In genomic region chr19:35992902-35993765, GRCh38 we compare ENCODE assay signal across 22 cellular contexts. TPM values are rescaled to one million over a fixed set of nuclear protein-coding genes. Genes with fewer than 3 reads are reported as not detected.
DNase-seq lines count a peak whose midpoint lies in the region; ATAC-seq, FAIRE-seq and TF ChIP-seq lines count a peak whose summit lies in the region.
"Had no signal": no experiment of that assay in that cellular context is flagged by ENCODE, and none has a peak within 500 bp of the region (broad histone marks: within the 10 kb centered on the region; RNA-seq: fewer than 3 reads in every experiment).

No MANE protein-coding gene starts in this region.

- POLR2A ChIA-PET in CD4-positive, alpha-beta memory T cell (lab: Charles Lee; ENCODE audit: partially characterized antibody) = interaction anchor here (0.7 to 1.5 kb wide), 2 partner anchors 40 to 120 kb away, joined by 3 to 8 read pairs; no protein-coding TSS in a partner anchor

- peaks cover 26% of the 10 kb centered on the region for H3K4me1 ChIP-seq in CD4-positive, alpha-beta memory T cell (ENCODE audit: insufficient read depth, low read length)
- H3K4me1 ChIP-seq in mammary epithelial cell (ENCODE audit: insufficient read depth, low read length) = peaks cover 22% of the 10 kb centered on the region

- no peaks in the 10 kb centered on the region for H3K36me3 ChIP-seq in CD4-positive, alpha-beta memory T cell (ENCODE audit: insufficient read depth, low read length)
- H3K36me3 ChIP-seq in mammary epithelial cell (ENCODE audit: insufficient read depth, low read length) = no peaks in the 10 kb centered on the region

- no peak overlapping the region for H3K9ac ChIP-seq in mammary epithelial cell (ENCODE audit: insufficient read depth, low read length)

- in situ Hi-C loops in mammary epithelial cell (cut with MboI; ENCODE audit: low sequenced_read_pairs in 2 of 2) = no loop called here

- no peak overlapping the region for H3K4me3 ChIP-seq in CD4-positive, alpha-beta memory T cell (ENCODE audit: low read length in 2 of 2)
- H3K4me3 ChIP-seq in mammary epithelial cell (replicated peaks in 1 of 3; ENCODE audit: insufficient read depth in 1 of 3, low read depth in 2 of 3, low read length in 3 of 3) = no peak overlapping the region
- H3K4me3 ChIP-seq: SJCRH30, smooth muscle cell had no signal

- no peak for TF ChIP-seq CTCF in mammary epithelial cell (conservative IDR thresholded peaks at IDR 0.05 in 1 of 2, IDR thresholded peaks at IDR 0.05 in 1 of 2; ENCODE audit: extremely low read depth in 1 of 2, insufficient read depth in 1 of 2, low read depth in 1 of 2, low read length in 2 of 2)
- TF ChIP-seq CTCF in nephron (IDR thresholded peaks at IDR 0.05; ENCODE audit: unreplicated experiment in 3 of 3) = no peak

- TF ChIP-seq POLR2A in GM12892 (IDR thresholded peaks at IDR 0.05; ENCODE audit: low read depth, low read length) = no peak

- dilution Hi-C loops in mammary epithelial cell (cut with HindIII; ENCODE audit: low sequenced_read_pairs) = no loop called here

- H3K9me3 ChIP-seq in CD4-positive, alpha-beta memory T cell (ENCODE audit: control insufficient read depth in 1 of 2, low read length in 2 of 2) = no peaks in the 10 kb centered on the region
- no peaks in the 10 kb centered on the region for H3K9me3 ChIP-seq in mammary epithelial cell (replicated peaks; ENCODE audit: insufficient read depth, low read length)
- H3K9me3 ChIP-seq: left ventricle myocardium inferior, neutrophil, tibial artery had no signal

- FAIRE-seq in GM12892 (lab: Jason Lieb, UNC) = peak; percentile 36
- FAIRE-seq: colon had no signal

- peak overlapping the region in 7 of 8 donors; percentile 13 to 29 (median 25) for H3K4me3 Mint-ChIP-seq in CD4-positive, alpha-beta memory T cell
- H3K4me3 Mint-ChIP-seq in nephron = peak overlapping the region; percentile 24 to 71 (median 63)

- peaks cover 4 to 13% of the 10 kb centered on the region in 2 donors for H3K36me3 Mint-ChIP-seq in CD4-positive, alpha-beta memory T cell
- peaks cover 5% of the 10 kb centered on the region for H3K36me3 Mint-ChIP-seq in nephron (ENCODE audit: low read depth)

- no peak for DNase-seq in CD4-positive, alpha-beta memory T cell
- no peak for DNase-seq in GM12892 (ENCODE audit: insufficient read length)
- DNase-seq in mammary epithelial cell = peak; percentile 76
- no peak for DNase-seq in AG08395 (ENCODE audit: low spot score)
- no peak for DNase-seq in activated gamma-delta T cell treated with Interleukin-2 at 50 U/mL for 16 hours
- DNase-seq: activated CD4-positive, alpha-beta T cell treated with anti-CD3 and anti-CD28 coated beads, Interleukin-2, amount 50 U/mL, for 4 hours; midbrain; NCI-H1092; NCI-H345; PC-3; SJCRH30; stimulated activated CD4-positive, alpha-beta T cell treated with anti-CD3 and anti-CD28 coated beads, Interleukin-4, amount 100 ng/mL, for 24 hours; T-helper 17 cell; tibial artery had no signal

- no peak overlapping the region for H3K4me2 ChIP-seq in mammary epithelial cell (ENCODE audit: insufficient read depth, low read depth, low read length)
- H3K4me2 ChIP-seq: smooth muscle cell had no signal

- WGBS in mammary epithelial cell (ENCODE audit: low coverage, missing lambda C conversion rate) = 62% methylated on average over 8 of the region's 8 CpGs

- CTCF ChIA-PET in CD4-positive, alpha-beta memory T cell (lab: Charles Lee; ENCODE audit: partially characterized antibody) = interaction anchor here (1.7 kb wide), 1 partner anchor 34 kb away, joined by 8 read pairs; no protein-coding TSS in a partner anchor
- CTCF ChIA-PET in mammary epithelial cell (lab: Charles Lee; ENCODE audit: low non-redundant PET) = no interaction called here

- H3K79me2 ChIP-seq in mammary epithelial cell (ENCODE audit: insufficient read depth, low read length) = peaks cover 24% of the 10 kb centered on the region

- no peaks in the 10 kb centered on the region for H4K20me1 ChIP-seq in mammary epithelial cell (ENCODE audit: insufficient read depth, low read length)

- H3K27me3 ChIP-seq in CD4-positive, alpha-beta memory T cell (ENCODE audit: insufficient read depth, low read length) = no peaks in the 10 kb centered on the region
- no peaks in the 10 kb centered on the region for H3K27me3 ChIP-seq in mammary epithelial cell (ENCODE audit: insufficient read depth, low read length)
- H3K27me3 ChIP-seq: SJCRH30 had no signal

- no TSS peak for BruUV-seq in mammary epithelial cell (replicated peaks; lab: Mats Ljungman, UMichigan)

- no peak for ATAC-seq in HG03025 (IDR thresholded peaks at IDR 0.05; ENCODE audit: low FRiP score, unreplicated experiment)
- ATAC-seq: HCT116, PC-3, T-helper 17 cell had no signal

- peaks cover 0 to 2% (median 0%) of the 10 kb centered on the region in 8 donors for H3K9me3 Mint-ChIP-seq in CD4-positive, alpha-beta memory T cell
- H3K9me3 Mint-ChIP-seq in nephron = no peaks in the 10 kb centered on the region
- H3K9me3 Mint-ChIP-seq: stimulated activated naive CD8-positive, alpha-beta T cell treated with anti-CD3 and anti-CD28 coated beads, Interleukin-15, Interleukin-2, amounts not matched to agents 100 ng/mL and 50 ng/mL, for 24 hours had no signal

- H3K27me3 Mint-ChIP-seq in CD4-positive, alpha-beta memory T cell = peaks cover 0 to 2% of the 10 kb centered on the region in 2 donors
- H3K27me3 Mint-ChIP-seq in nephron (ENCODE audit: low read depth) = peaks cover 15% of the 10 kb centered on the region
- H3K27me3 Mint-ChIP-seq: T-helper 17 cell had no signal

- H3K27ac ChIP-seq in CD4-positive, alpha-beta memory T cell (ENCODE audit: low read depth, low read length) = no peak overlapping the region
- peak overlapping the region; percentile 16 for H3K27ac ChIP-seq in mammary epithelial cell (ENCODE audit: insufficient read depth, low read depth, low read length)
- H3K27ac ChIP-seq: neutrophil, SJCRH30 had no signal

- no peak overlapping the region for H2AFZ ChIP-seq in mammary epithelial cell (ENCODE audit: low read depth, low read length)

- intact Hi-C loops in CD4-positive, alpha-beta memory T cell (cut with micrococcal nuclease) = no loop called here
- intact Hi-C loops in mammary epithelial cell (cut with micrococcal nuclease) = no loop called here

- peak overlapping the region in 3 of 7 donors; percentile 14 to 62 (median 52) for H3K27ac Mint-ChIP-seq in CD4-positive, alpha-beta memory T cell
- peak overlapping the region in 1 of 3 experiments; percentile 22 for H3K27ac Mint-ChIP-seq in nephron

- peaks cover 14 to 35% (median 26%) of the 10 kb centered on the region in 4 donors for H3K4me1 Mint-ChIP-seq in CD4-positive, alpha-beta memory T cell
- H3K4me1 Mint-ChIP-seq in nephron = peaks cover 21% of the 10 kb centered on the region

RNA-seq across cellular contexts. Expression of gene SDHAF1, which starts 1.9 kb away (rescaled TPM):
- 10 to 100 TPM; 25.7 to 25.8 TPM for total RNA-seq in CD4-positive, alpha-beta memory T cell
- polyA plus RNA-seq in CD4-positive, alpha-beta memory T cell = 10 to 100 TPM; 21.9 to 41.3 TPM
- polyA plus RNA-seq in GM12892 (2012; ENCODE audit: missing spikeins) = 12.2 TPM
- 10 to 100 TPM; 10.8 to 14.5 TPM for total RNA-seq in mammary epithelial cell
- polyA plus RNA-seq in mammary epithelial cell = 15.3 TPM
- polyA minus RNA-seq in mammary epithelial cell = 5.6 TPM

RNA-seq across cellular contexts. Expression of gene SYNE4, which starts 15.5 kb away (rescaled TPM):
- 1 to 10 TPM; 4.8 to 5.0 TPM for total RNA-seq in CD4-positive, alpha-beta memory T cell
- under 1 TPM in 1 of 2 donors, not detected in 1; 0.25 TPM for polyA plus RNA-seq in CD4-positive, alpha-beta memory T cell
- 1.4 TPM for polyA plus RNA-seq in GM12892 (2012; ENCODE audit: missing spikeins)
- total RNA-seq in mammary epithelial cell = 10 to 100 TPM in 1 of 2 donors, under 1 TPM in 1; 0.78 to 10.0 TPM
- polyA plus RNA-seq in mammary epithelial cell = 0.46 TPM
- polyA minus RNA-seq in mammary epithelial cell = not detected

RNA-seq across cellular contexts. Expression of gene ALKBH6, which starts 20.9 kb away (rescaled TPM):
- 10 to 100 TPM; 50.9 to 51.0 TPM for total RNA-seq in CD4-positive, alpha-beta memory T cell
- polyA plus RNA-seq in CD4-positive, alpha-beta memory T cell = 10 to 100 TPM; 20.8 to 21.0 TPM
- 40.1 TPM for polyA plus RNA-seq in GM12892 (2012; ENCODE audit: missing spikeins)
- total RNA-seq in mammary epithelial cell = 10 to 100 TPM; 16.2 to 31.4 TPM
- polyA plus RNA-seq in mammary epithelial cell = 31.9 TPM
- polyA minus RNA-seq in mammary epithelial cell = 26.6 TPM

RNA-seq across cellular contexts. Expression of gene CLIP3, which starts 39.5 kb away (rescaled TPM):
- total RNA-seq in CD4-positive, alpha-beta memory T cell = 1 to 10 TPM; 2.4 TPM
- 1 to 10 TPM in 1 of 2 donors, under 1 TPM in 1; 0.37 to 1.5 TPM for polyA plus RNA-seq in CD4-positive, alpha-beta memory T cell
- 1.2 TPM for polyA plus RNA-seq in GM12892 (2012; ENCODE audit: missing spikeins)
- total RNA-seq in mammary epithelial cell = 1 to 10 TPM; 3.9 to 5.7 TPM
- 0.17 TPM for polyA plus RNA-seq in mammary epithelial cell
- polyA minus RNA-seq in mammary epithelial cell = not detected

RNA-seq across cellular contexts. Expression of gene LRFN3, which starts 57.0 kb away (rescaled TPM):
- total RNA-seq in CD4-positive, alpha-beta memory T cell = 10 to 100 TPM; 15.7 to 16.3 TPM
- polyA plus RNA-seq in CD4-positive, alpha-beta memory T cell = 1 to 10 TPM in 1 of 2 donors, under 1 TPM in 1; 0.45 to 2.4 TPM
- polyA plus RNA-seq in GM12892 (2012; ENCODE audit: missing spikeins) = 1.8 TPM
- 10 to 100 TPM in 1 of 2 donors, 1 to 10 TPM in 1; 4.3 to 13.1 TPM for total RNA-seq in mammary epithelial cell
- 6.4 TPM for polyA plus RNA-seq in mammary epithelial cell
- 3.2 TPM for polyA minus RNA-seq in mammary epithelial cell
